9 cellular contexts compared by ENCODE assay signal in genomic region chr6:10659697-10660348, GRCh38. TPM values are rescaled to one million over a fixed set of nuclear protein-coding genes. Genes with fewer than 3 reads are reported as not detected.
DNase-seq lines count a peak whose midpoint lies in the region; ATAC-seq and TF ChIP-seq lines count a peak whose summit lies in the region.
"Had no signal": no experiment of that assay in that cellular context is flagged by ENCODE, and none has a peak within 500 bp of the region (broad histone marks: within the 10 kb centered on the region; RNA-seq: fewer than 3 reads in every experiment).

No MANE protein-coding gene starts in this region.

- DNase-seq in Right ventricle myocardium inferior (ENCODE audit: missing footprints) (peak; percentile 64), left ventricle myocardium superior (no peak), adipocyte (ENCODE audit: low read depth) (peak; percentile 43), left kidney (ENCODE audit: low read depth, low spot score) (peak; percentile 48), upper lobe of left lung (peak in 1 of 2 donors; percentile 84), HFFc6 (no peak)
- DNase-seq in stimulated activated CD4-positive, alpha-beta T cell treated with anti-CD3 and anti-CD28 coated beads, Interleukin-12 subunit alpha, Interleukin-12 subunit beta, amount 100 ng/mL, for 4 hours, result no peak
- DNase-seq: DMS 273 treated with DMSO at 0.1 percent for 48 hours had no signal

- H3K9me3 ChIP-seq in adipocyte (ENCODE audit: control insufficient read depth, low read length), result no peaks in the 10 kb centered on the region
- no peaks in the 10 kb centered on the region for H3K9me3 ChIP-seq in upper lobe of left lung

- H3K4me1 Mint-ChIP-seq in HFFc6 (ENCODE audit: low read depth), result no peaks in the 10 kb centered on the region

- intact Hi-C loops in Right ventricle myocardium inferior (cut with DNase I) (no loop called here), left ventricle myocardium superior (cut with micrococcal nuclease) (no loop called here)

- ATAC-seq in Right ventricle myocardium inferior (no peak), left ventricle myocardium superior (no peak), upper lobe of left lung (ENCODE audit: low FRiP score in 2 of 2) (peak in 1 of 2 donors; percentile 46), HG03045 (IDR thresholded peaks at IDR 0.05; ENCODE audit: unreplicated experiment) (no peak)

- H3K4me3 Mint-ChIP-seq in HFFc6, result no peak overlapping the region

- 91 to 92% methylated on average over 8 to 40 of the region's 48 CpGs for WGBS in upper lobe of left lung, 2 donors

- H3K4me1 ChIP-seq in adipocyte (ENCODE audit: control insufficient read depth, insufficient read depth, low read length) (no peaks in the 10 kb centered on the region), upper lobe of left lung (no peaks in the 10 kb centered on the region)

- no peak overlapping the region for H3K9ac ChIP-seq in adipocyte (ENCODE audit: low read length)

- TF ChIP-seq EP300 in upper lobe of left lung (IDR thresholded peaks at IDR 0.05), result no peak

- peak in 1 of 4 donors; percentile 28 for TF ChIP-seq POLR2A in upper lobe of left lung (IDR thresholded peaks at IDR 0.05)

- H3K9me3 Mint-ChIP-seq in HFFc6, result peaks cover 7% of the 10 kb centered on the region

- H3K27me3 Mint-ChIP-seq in HFFc6 (ENCODE audit: insufficient read depth), result peaks cover 15% of the 10 kb centered on the region

- TF ChIP-seq CTCF in upper lobe of left lung (IDR thresholded peaks at IDR 0.05) (no peak), HFFc6 (IDR thresholded peaks at IDR 0.05) (no peak)

- H3K27ac ChIP-seq in upper lobe of left lung, result peak overlapping the region in 1 of 4 donors; percentile 73

- no peaks in the 10 kb centered on the region for H3K27me3 ChIP-seq in adipocyte (replicated peaks; ENCODE audit: control insufficient read depth, insufficient read depth, low read length)
- no peaks in the 10 kb centered on the region for H3K27me3 ChIP-seq in upper lobe of left lung

- no peak overlapping the region for H3K27ac Mint-ChIP-seq in HFFc6

- H3K4me3 ChIP-seq in adipocyte (ENCODE audit: low read length) (peak overlapping the region; percentile 27), upper lobe of left lung (peak overlapping the region in 3 of 4 donors; percentile 31 to 48 (median 32))

- H3K36me3 ChIP-seq in adipocyte (ENCODE audit: control insufficient read depth, insufficient read depth, low read length, severe bottlenecking) (no peaks in the 10 kb centered on the region), upper lobe of left lung (no peaks in the 10 kb centered on the region)

- H3K36me3 Mint-ChIP-seq in HFFc6 (ENCODE audit: low read depth), result no peaks in the 10 kb centered on the region

RNA-seq across cellular contexts. Expression of gene C6orf52, which starts 34.6 kb away (rescaled TPM):
- total RNA-seq in Right ventricle myocardium inferior, result 0.49 TPM
- total RNA-seq in left ventricle myocardium superior, result not detected
- total RNA-seq in upper lobe of left lung, result 1 to 10 TPM in 2 of 6 donors, not detected in 4; 1.6 to 3.2 TPM
- total RNA-seq in HFFc6 (2021; fragmentation: NEBNext Ultra II Directional; extraction: Animal tissue kit (Norgen Biotek cat#: 25700)), result not detected

RNA-seq across cellular contexts. Expression of gene PAK1IP1, which starts 34.9 kb away (rescaled TPM):
- total RNA-seq in Right ventricle myocardium inferior (11.5 TPM), left ventricle myocardium superior (11.0 TPM), upper lobe of left lung (10 to 100 TPM in 3 of 6 donors, 1 to 10 TPM in 3; 6.0 to 15.8 (median 10.8) TPM)
- 10 to 100 TPM; 18.2 to 23.1 (median 19.4) TPM for total RNA-seq in HFFc6 (2021; fragmentation: NEBNext Ultra II Directional; extraction: Animal tissue kit (Norgen Biotek cat#: 25700))

Comparison
In these comparisons a context has a peak if more than half of its experiments do, and no peak if none do; other contexts are left out.
1. DNase-seq: peak in Right ventricle myocardium inferior (single experiment), adipocyte (single experiment) and left kidney (single experiment); none in left ventricle myocardium superior (single experiment), HFFc6 (single experiment) and stimulated activated CD4-positive, alpha-beta T cell treated with anti-CD3 and anti-CD28 coated beads, Interleukin-12 subunit alpha, Interleukin-12 subunit beta, amount 100 ng/mL, for 4 hours (single experiment).